Comparison of ENCODE assay signal across 1 cellular context in genomic region chr2:26988165-26988879, GRCh38.
TF ChIP-seq lines count a peak whose summit lies in the region.

No MANE protein-coding gene starts in this region.

TF ChIP-seq in IMR-90, 13 proteins besides CTCF, POLR2A, EP300 and RAD21 (continued from another document):
- peak; percentile 30; the same call in 1 of the 2 replicates for TF ChIP-seq CEBPB (IDR thresholded peaks at IDR 0.05; ENCODE audit: low read depth, low read length)
- peak; percentile 93 for TF ChIP-seq MAFK (IDR thresholded peaks at IDR 0.05; ENCODE audit: low read depth, low read length)
- peak; percentile 62; the same call in 1 of the 2 replicates for TF ChIP-seq FOS (IDR thresholded peaks at IDR 0.05; ENCODE audit: low read depth, low read length)
